In the genomic region with DNA sequence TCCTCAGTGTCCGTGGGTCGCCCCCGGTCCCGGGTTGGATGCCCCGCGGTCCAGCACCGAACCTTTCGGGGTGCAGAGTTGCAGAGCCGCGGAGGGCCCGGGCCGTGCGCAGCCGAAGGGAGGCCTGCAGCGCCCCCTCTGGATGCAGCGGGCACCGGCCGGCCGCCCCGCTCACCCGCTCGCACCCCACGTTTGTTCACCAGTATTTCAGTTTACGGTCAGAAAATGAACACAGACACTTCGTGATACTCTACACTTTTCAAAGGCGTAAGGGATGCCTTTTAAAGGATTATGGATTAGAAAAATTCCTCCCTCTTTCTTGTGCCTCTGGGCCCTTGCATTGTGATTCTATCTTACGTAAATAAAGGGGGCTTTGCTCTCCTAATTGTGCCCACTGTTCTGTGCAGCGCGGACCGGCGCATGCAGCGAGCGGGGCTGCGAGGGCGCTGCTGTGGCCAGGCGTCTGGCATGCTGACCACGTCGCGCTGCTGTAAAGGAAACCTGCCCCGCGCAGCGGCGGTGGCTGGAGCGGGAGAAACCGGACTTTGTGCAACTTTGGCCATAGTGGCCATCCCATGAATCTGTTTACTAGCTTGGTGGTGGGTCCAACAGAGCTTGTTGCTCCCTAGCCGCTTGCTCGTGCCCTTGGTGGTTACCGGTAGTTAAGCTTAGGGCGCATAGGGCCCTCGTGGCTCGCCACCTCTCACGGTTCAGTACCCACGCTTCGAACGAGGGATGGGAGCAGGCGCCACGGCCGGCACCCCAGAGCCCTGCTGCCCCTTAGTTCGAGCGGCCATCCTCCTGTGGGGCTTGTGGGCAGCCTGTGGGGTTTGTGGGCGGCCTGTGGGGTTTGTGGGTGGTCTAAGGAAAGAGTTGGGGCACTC, we compare ENCODE assay signal across 9 cellular contexts. TPM values are rescaled to one million over a fixed set of nuclear protein-coding genes. Genes with fewer than 3 reads are reported as not detected.
A peak's percentile ranks its signal among the peaks of the same experiment; 100 is the strongest.
DNase-seq lines count a peak whose midpoint lies in the region; ATAC-seq, FAIRE-seq and TF ChIP-seq lines count a peak whose summit lies in the region.
"Had no signal": no experiment of that assay in that cellular context is flagged by ENCODE, and none has a peak within 500 bp of the region (broad histone marks: within the 10 kb centered on the region; RNA-seq: fewer than 3 reads in every experiment).

No MANE protein-coding gene starts in this region.

- FAIRE-seq in GM12892 (lab: Jason Lieb, UNC), result no peak

- H3K4me2 ChIP-seq in Karpas-422 (ENCODE audit: low read depth, low read length, poor library complexity, severe bottlenecking), result no peak overlapping the region

- peaks cover 56% of the 10 kb centered on the region for H3K79me2 ChIP-seq in Karpas-422 (ENCODE audit: low read length)

- H3K9me3 Mint-ChIP-seq in CD4-positive, CD25-positive, alpha-beta regulatory T cell, result peaks cover 0 to 2% (median 0%) of the 10 kb centered on the region in 7 donors

- no peaks in the 10 kb centered on the region for H4K20me1 ChIP-seq in Karpas-422 (ENCODE audit: insufficient read depth, low read depth, low read length)

- no peak overlapping the region for H3K27ac ChIP-seq in CD4-positive, CD25-positive, alpha-beta regulatory T cell (ENCODE audit: insufficient read depth, low read length, poor library complexity, severe bottlenecking)
- no peak overlapping the region for H3K27ac ChIP-seq in Karpas-422 (ENCODE audit: low read length)
- H3K27ac ChIP-seq: HL-60 had no signal

- peaks cover 79% of the 10 kb centered on the region for H3K27me3 Mint-ChIP-seq in CD4-positive, CD25-positive, alpha-beta regulatory T cell

- TF ChIP-seq CTCF in astrocyte of the spinal cord (IDR thresholded peaks at IDR 0.05; ENCODE audit: low read depth, low read length), result peak; percentile 68

- in situ Hi-C loops in astrocyte of the spinal cord (cut with HindIII; ENCODE audit: low sequenced_read_pairs), result no loop called here

- peaks cover 14% of the 10 kb centered on the region for H3K27me3 ChIP-seq in CD4-positive, CD25-positive, alpha-beta regulatory T cell (ENCODE audit: control insufficient read depth, insufficient read depth, low read length)
- no peaks in the 10 kb centered on the region for H3K27me3 ChIP-seq in Karpas-422 (ENCODE audit: low read length)

- no peaks in the 10 kb centered on the region for H3K9me3 ChIP-seq in CD4-positive, CD25-positive, alpha-beta regulatory T cell (ENCODE audit: control insufficient read depth in 2 of 2, low read length in 2 of 2)
- H3K9me3 ChIP-seq in Karpas-422 (ENCODE audit: low read length), result no peaks in the 10 kb centered on the region; the same call in 1 of the 2 replicates

- peaks cover 0 to 25% (median 4%) of the 10 kb centered on the region in 4 donors for H3K4me1 Mint-ChIP-seq in CD4-positive, CD25-positive, alpha-beta regulatory T cell

- peaks cover 26% of the 10 kb centered on the region for H3K4me1 ChIP-seq in CD4-positive, CD25-positive, alpha-beta regulatory T cell (ENCODE audit: control insufficient read depth, insufficient read depth, low read length, poor library complexity, severe bottlenecking)
- H3K4me1 ChIP-seq in Karpas-422 (ENCODE audit: low read length), result peaks cover 20% of the 10 kb centered on the region

- no peak overlapping the region for H2AFZ ChIP-seq in Karpas-422 (ENCODE audit: low read length)

- TF ChIP-seq POLR2A in GM12892 (IDR thresholded peaks at IDR 0.05; ENCODE audit: low read depth, low read length), result no peak

- H3K4me3 Mint-ChIP-seq in CD4-positive, CD25-positive, alpha-beta regulatory T cell, result peak overlapping the region in 3 of 4 donors; percentile 44 to 69 (median 47)

- no peak overlapping the region for H3K4me3 ChIP-seq in CD4-positive, CD25-positive, alpha-beta regulatory T cell (ENCODE audit: low read depth, low read length)
- H3K4me3 ChIP-seq in astrocyte of the spinal cord (ENCODE audit: low read depth, low read length) (peak overlapping the region; percentile 68), iPS-11a (ENCODE audit: low read depth, low read length) (peak overlapping the region; percentile 40), skeletal muscle cell (ENCODE audit: low read depth, low read length) (peak overlapping the region; percentile 56), Karpas-422 (ENCODE audit: low read length) (no peak overlapping the region)

- H3K9ac ChIP-seq in Karpas-422 (ENCODE audit: low read length), result no peak overlapping the region

- ATAC-seq in CD4-positive, CD25-positive, alpha-beta regulatory T cell (ENCODE audit: low read depth in 2 of 2), result no peak

- H3K9me2 ChIP-seq in Karpas-422 (replicated peaks; ENCODE audit: insufficient read depth, low read length), result no peaks in the 10 kb centered on the region

- no peak overlapping the region for H3K27ac Mint-ChIP-seq in CD4-positive, CD25-positive, alpha-beta regulatory T cell

- no peaks in the 10 kb centered on the region for H3K36me3 Mint-ChIP-seq in CD4-positive, CD25-positive, alpha-beta regulatory T cell

- peak in 1 of 3 donors; percentile 15 for DNase-seq in CD4-positive, CD25-positive, alpha-beta regulatory T cell
- DNase-seq in M059J (ENCODE audit: low read depth) (peak; percentile 63), astrocyte of the spinal cord (ENCODE audit: low read depth, low spot score) (peak; percentile 54), skeletal muscle cell (ENCODE audit: low read depth) (no peak), NCI-H774 (lab: John Stamatoyannopoulos, UW) (no peak), Karpas-422 (no peak), GM12892 (ENCODE audit: insufficient read length) (no peak)

- no peaks in the 10 kb centered on the region for H3K36me3 ChIP-seq in CD4-positive, CD25-positive, alpha-beta regulatory T cell (ENCODE audit: control insufficient read depth, insufficient read depth, low read length)
- H3K36me3 ChIP-seq in Karpas-422 (ENCODE audit: insufficient read depth, low read length), result no peaks in the 10 kb centered on the region

RNA-seq across cellular contexts. Expression of a gene that starts 0.8 kb away (rescaled TPM):
- total RNA-seq in CD4-positive, CD25-positive, alpha-beta regulatory T cell, result 3.8 TPM
- 1 to 10 TPM; 1.8 to 3.1 (median 2.2) TPM for polyA plus RNA-seq in CD4-positive, CD25-positive, alpha-beta regulatory T cell
- 177 and 196 TPM in 2 replicates for total RNA-seq in M059J (2014; rRNA removed; shearing (Covaris generic))
- total RNA-seq in Karpas-422 (2014; rRNA removed; shearing (Covaris generic); ENCODE audit: low replicate concordance), result 16.4 and 34.3 TPM in 2 replicates
- polyA plus RNA-seq in GM12892 (2012; ENCODE audit: missing spikeins), result 8.4 TPM

RNA-seq across cellular contexts. Expression of a gene that starts 50.3 kb away (rescaled TPM):
- total RNA-seq in CD4-positive, CD25-positive, alpha-beta regulatory T cell, result 4.1 TPM
- polyA plus RNA-seq in CD4-positive, CD25-positive, alpha-beta regulatory T cell, result 10 to 100 TPM; 12.7 to 22.0 (median 14.5) TPM
- total RNA-seq in M059J (2014; rRNA removed; shearing (Covaris generic)), result 32.0 and 32.9 TPM in 2 replicates
- total RNA-seq in Karpas-422 (2014; rRNA removed; shearing (Covaris generic); ENCODE audit: low replicate concordance), result 3.9 and 7.3 TPM in 2 replicates
- polyA plus RNA-seq in GM12892 (2012; ENCODE audit: missing spikeins), result 13.3 TPM

Comparison
In these comparisons a context has a peak if more than half of its experiments do, and no peak if none do; other contexts are left out.
1. DNase-seq: peak in M059J (single experiment) and astrocyte of the spinal cord (single experiment); none in skeletal muscle cell (single experiment), NCI-H774 (single experiment), Karpas-422 (single experiment) and GM12892 (single experiment).
2. H3K4me3 ChIP-seq: peak in astrocyte of the spinal cord (single experiment), iPS-11a (single experiment) and skeletal muscle cell (single experiment); none in CD4-positive, CD25-positive, alpha-beta regulatory T cell (single experiment) and Karpas-422 (single experiment).